Comparison of ENCODE assay signal across 16 cellular contexts in the genomic region with DNA sequence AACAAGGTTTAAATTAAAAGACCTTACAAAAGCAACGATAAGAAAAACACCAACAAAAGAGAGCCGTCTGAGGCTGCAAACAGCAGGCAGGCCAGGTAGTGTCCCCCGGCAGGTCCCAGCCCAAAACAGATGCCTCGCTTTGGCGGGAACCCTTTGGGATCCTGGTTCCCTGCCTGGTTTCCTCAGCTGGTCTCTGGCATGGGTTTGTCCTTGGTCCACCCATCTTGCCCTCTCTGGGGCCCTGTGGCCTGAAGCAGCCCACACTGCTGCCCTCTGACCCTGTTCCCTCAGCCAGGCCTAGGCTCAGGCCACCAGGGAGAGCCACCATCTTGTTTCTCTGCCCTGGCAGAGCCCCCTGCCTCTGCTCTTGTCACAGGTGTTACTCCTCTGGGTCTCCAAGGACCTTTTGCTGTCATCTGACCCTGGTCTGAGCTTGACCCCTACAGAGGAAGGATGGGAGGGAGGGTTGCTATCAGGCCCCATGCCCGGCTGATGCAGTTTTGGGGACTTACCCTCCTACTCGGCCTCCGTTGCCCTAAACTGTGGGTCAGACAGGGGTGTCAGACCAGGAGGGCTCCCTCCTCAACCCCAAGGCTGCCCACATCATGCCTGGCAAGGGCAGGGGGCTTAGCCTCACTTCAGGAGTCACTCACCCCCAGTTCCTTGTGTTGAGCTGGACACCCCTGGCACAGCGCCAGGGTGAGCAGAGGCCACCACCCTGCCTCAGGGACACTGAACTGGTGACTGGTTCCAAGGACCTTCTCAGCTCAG. TPM values are rescaled to one million over a fixed set of nuclear protein-coding genes. Genes with fewer than 3 reads are reported as not detected.
DNase-seq lines count a peak whose midpoint lies in the region; ATAC-seq, FAIRE-seq and TF ChIP-seq lines count a peak whose summit lies in the region.
"Had no signal": no experiment of that assay in that cellular context is flagged by ENCODE, and none has a peak within 500 bp of the region (broad histone marks: within the 10 kb centered on the region; RNA-seq: fewer than 3 reads in every experiment).

No MANE protein-coding gene starts in this region.

- no peak overlapping the region for H3K4me2 ChIP-seq in K562 (ENCODE audit: insufficient read depth, low read length)

- WGBS in K562 (ENCODE audit: insufficient coverage, low coverage, missing lambda C conversion rate) = 43% methylated on average over 9 of the region's 9 CpGs
- 70 to 81% methylated on average over 9 of the region's 9 CpGs for WGBS in pancreas, 2 donors

- CTCF ChIA-PET in K562 (lab: Yijun Ruan, JAX; ENCODE audit: low intra/inter-chr PET ratio) = no interaction called here

- peaks cover 11% of the 10 kb centered on the region for H3K9me3 ChIP-seq in K562 (replicated peaks; ENCODE audit: control insufficient read depth, insufficient read depth, low read depth, low read length)
- H3K9me3 ChIP-seq in pancreas = no peaks in the 10 kb centered on the region
- H3K9me3 ChIP-seq: BE2C, HAP-1 had no signal

- FAIRE-seq in K562 (lab: Jason Lieb, UNC) (no peak), pancreas (lab: Jason Lieb, UNC) (no peak)
- FAIRE-seq: D721Med had no signal

- no peak for ATAC-seq in Right ventricle myocardium inferior
- no peak for ATAC-seq in K562
- ATAC-seq in pancreas = no peak
- ATAC-seq: CD8-positive, alpha-beta T cell had no signal

- TF ChIP-seq EP300 in K562 (IDR thresholded peaks at IDR 0.05; ENCODE audit: low read length) = no peak

- H3K27ac ChIP-seq in K562 (ENCODE audit: extremely low read depth, low read depth, low read length) (no peak overlapping the region), pancreas (no peak overlapping the region)

- POLR2A ChIA-PET in K562 (lab: Yijun Ruan, JAX) = interaction anchor here (0.6 kb wide), 1 partner anchor 810 kb away, joined by 3 read pairs; no protein-coding TSS in a partner anchor

- intact Hi-C loops in cardiac septum (cut with DNase I) (no loop called here), Right ventricle myocardium inferior (cut with DNase I) (no loop called here), K562 (cut with micrococcal nuclease) (no loop called here), posterior vena cava (cut with DNase I) (no loop called here), pancreas (cut with DNase I) (no loop called here)

- in situ Hi-C loops in K562 (cut with MboI) = loop anchor here (10.0 kb wide), 1 partner anchor 958 kb away; no protein-coding TSS in a partner anchor

- no peak for TF ChIP-seq CTCF in K562 (IDR thresholded peaks at IDR 0.05 in 2 of 3, conservative IDR thresholded peaks at IDR 0.05 in 1 of 3; ENCODE audit: insufficient read depth in 2 of 3, low read depth in 1 of 3, low read length in 3 of 3)
- no peak for TF ChIP-seq CTCF in pancreas (IDR thresholded peaks at IDR 0.05)

- TF ChIP-seq POLR2A in K562 (conservative IDR thresholded peaks at IDR 0.05) = no peak

- no peak overlapping the region for H2AFZ ChIP-seq in K562 (ENCODE audit: low read depth, low read length)

- BruUV-seq in K562 (replicated peaks; lab: Mats Ljungman, UMichigan) = no TSS peak

- H3K27me3 ChIP-seq in K562 (ENCODE audit: control insufficient read depth in 2 of 2, insufficient read depth in 2 of 2, low read length in 2 of 2) = 0 out of 5 replicates have a peak, but pooled peaks cover 2 to 11% of the 10 kb centered on the region in 2 experiments
- H3K27me3 ChIP-seq in pancreas = no peaks in the 10 kb centered on the region
- H3K27me3 ChIP-seq: BE2C had no signal

- H3K36me3 ChIP-seq in K562 (ENCODE audit: control insufficient read depth, insufficient read depth, low read length) (no peaks in the 10 kb centered on the region), pancreas (no peaks in the 10 kb centered on the region)
- H3K36me3 ChIP-seq: BE2C, HAP-1 had no signal

- H3K9ac ChIP-seq in K562 (ENCODE audit: insufficient read depth in 1 of 2, low read depth in 2 of 2, low read length in 2 of 2) = peak overlapping the region in 1 of 2 experiments; percentile 71; a peak in 1 of 4 replicates

- H4K20me1 ChIP-seq in K562 (replicated peaks; ENCODE audit: control insufficient read depth, insufficient read depth, low read length) = no peaks in the 10 kb centered on the region

- DNase-seq in cardiac septum (ENCODE audit: low spot score) = peak; percentile 68
- DNase-seq in Right ventricle myocardium inferior (ENCODE audit: missing footprints) = no peak
- DNase-seq in K562 (ENCODE audit: extremely low read depth in 1 of 4, low spot score in 3 of 4) = peak in 1 of 4 experiments; percentile 4
- DNase-seq in posterior vena cava (ENCODE audit: low spot score) = peak; percentile 59
- DNase-seq in NCI-H446 (lab: John Stamatoyannopoulos, UW) = no peak
- no peak for DNase-seq in pancreas
- no peak for DNase-seq in RPMI8226
- DNase-seq: ACHN; BE2C; CD8-positive, alpha-beta T cell; GF-D8; NCI-H2029 treated with DMSO at 0.1 percent for 48 hours; NCI-H510A treated with DMSO at 0.1 percent for 48 hours had no signal

- H3K9me1 ChIP-seq in K562 (ENCODE audit: control insufficient read depth, insufficient read depth, low read length) = no peaks in the 10 kb centered on the region

- no peak overlapping the region for H3K4me3 ChIP-seq in K562
- no peak overlapping the region for H3K4me3 ChIP-seq in pancreas
- H3K4me3 ChIP-seq: HAP-1 had no signal

- no peaks in the 10 kb centered on the region for H3K79me2 ChIP-seq in K562 (ENCODE audit: control insufficient read depth, insufficient read depth, low read length)

- TF ChIP-seq RAD21 in K562 (CRISPR knock-in tag; conservative IDR thresholded peaks at IDR 0.05 in 1 of 2, IDR thresholded peaks at IDR 0.05 in 1 of 2) = no peak

- H3K4me1 ChIP-seq in K562 (replicated peaks in 1 of 2; ENCODE audit: control insufficient read depth in 2 of 2, insufficient read depth in 2 of 2, low read length in 2 of 2) = peaks cover 0 to 17% of the 10 kb centered on the region in 2 experiments; a peak in 2 of 5 replicates
- H3K4me1 ChIP-seq in pancreas = no peaks in the 10 kb centered on the region
- H3K4me1 ChIP-seq: BE2C, HAP-1 had no signal

TF ChIP-seq in K562, 482 proteins besides CTCF, POLR2A, EP300 and RAD21:
- TF ChIP-seq TSC22D4 (tag; IDR thresholded peaks at IDR 0.05) = no peak
- TF ChIP-seq NFIC (IDR thresholded peaks at IDR 0.05) = peak; percentile 93
- peak; percentile 39; the same call in 1 of the 2 replicates for TF ChIP-seq NFIX (CRISPR knock-in tag; IDR thresholded peaks at IDR 0.05; ENCODE audit: low read depth)

RNA-seq across cellular contexts. Expression of a gene that starts 30.6 kb away (rescaled TPM):
- not detected for total RNA-seq in cardiac septum
- not detected for total RNA-seq in Right ventricle myocardium inferior
- 0.09 TPM in 1 of 2 replicates, not detected in the other for total RNA-seq in K562 (2011; cell fraction: chromatin; rRNA removed; ENCODE audit: low replicate concordance)
- not detected in 2 replicates for total RNA-seq in K562 (2011; cell fraction: nucleolus; rRNA removed)
- not detected in 2 replicates for total RNA-seq in K562 (2011; cell fraction: nucleoplasm; rRNA removed)
- total RNA-seq in K562 (2014; rRNA removed) = 0.18 TPM in 1 of 2 replicates, not detected in the other
- not detected in 2 replicates for total RNA-seq in K562 (2014; rRNA removed; fragmentation: Illumina TruSeq; extraction: Trizol)
- total RNA-seq in K562 (2015; rRNA removed; fragmentation: Illumina TruSeq; extraction: Trizol) = not detected in 2 replicates
- total RNA-seq in K562 (2021) = not detected in 2 replicates
- polyA plus RNA-seq in K562 (2011; rRNA removed) = not detected in 2 replicates
- polyA plus RNA-seq in K562 (2011; cell fraction: cytosol; rRNA removed) = not detected in 2 replicates
- 0.09 TPM in 1 of 2 replicates, not detected in the other for polyA plus RNA-seq in K562 (2011; cell fraction: nucleus; rRNA removed)
- polyA plus RNA-seq in K562 (2012) = 0.04 TPM in 1 of 2 replicates, not detected in the other
- not detected in 2 replicates for polyA plus RNA-seq in K562 (2014; fragmentation: Illumina TruSeq; extraction: Trizol)
- polyA plus RNA-seq in K562 (2014; fragmentation: Nextera tagmentation; extraction: Ambion mirVana) = not detected
- not detected in 2 replicates for polyA plus RNA-seq in K562 (2014; rRNA removed)
- not detected in 2 replicates for polyA minus RNA-seq in K562 (2011; rRNA and poly(A)+ RNA removed)
- not detected in 2 replicates for polyA minus RNA-seq in K562 (2011; cell fraction: cytosol; rRNA and poly(A)+ RNA removed)
- polyA minus RNA-seq in K562 (2011; cell fraction: nucleus; rRNA and poly(A)+ RNA removed) = 0.11 TPM in 1 of 2 replicates, not detected in the other
- not detected for total RNA-seq in posterior vena cava
- total RNA-seq in pancreas = 1 to 10 TPM in 3 of 6 donors, under 1 TPM in 3; 0.23 to 1.9 (median 1.1) TPM
- 1 to 10 TPM; 2.2 to 6.8 TPM for polyA plus RNA-seq in pancreas
- total RNA-seq: LHCN-M2 had no signal

Comparison
In these comparisons a context has a peak if more than half of its experiments do, and no peak if none do; other contexts are left out.
1. DNase-seq: peak in cardiac septum (single experiment) and posterior vena cava (single experiment); none in Right ventricle myocardium inferior (single experiment), NCI-H446 (0 of 2), pancreas (0 of 6) and RPMI8226 (single experiment).